ENCODE assay signal across 17 cellular contexts in the genomic region with DNA sequence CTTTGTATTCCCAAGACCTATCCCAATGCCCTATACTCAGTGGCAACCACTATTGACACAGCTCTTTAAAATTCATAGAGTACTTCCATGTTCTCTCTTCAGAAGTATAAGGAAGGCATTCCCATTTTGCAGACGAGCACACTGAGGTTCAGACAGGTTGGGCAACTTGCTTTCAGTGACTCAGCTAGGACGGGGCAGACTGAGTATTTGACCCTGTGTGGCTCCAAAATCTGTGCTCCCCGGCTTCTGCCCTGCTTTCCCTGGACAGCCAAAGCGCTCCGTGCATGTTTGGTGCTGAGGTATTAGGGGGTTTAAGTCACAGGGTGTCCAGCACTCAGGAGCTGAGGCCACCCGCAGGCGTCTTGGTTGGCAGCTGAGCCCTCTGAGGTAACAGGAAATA. TPM values are rescaled to one million over a fixed set of nuclear protein-coding genes. Genes with fewer than 3 reads are reported as not detected.
A peak's percentile ranks its signal among the peaks of the same experiment; 100 is the strongest.
DNase-seq lines count a peak whose midpoint lies in the region; ATAC-seq and TF ChIP-seq lines count a peak whose summit lies in the region.
"Had no signal": no experiment of that assay in that cellular context is flagged by ENCODE, and none has a peak within 500 bp of the region (broad histone marks: within the 10 kb centered on the region; RNA-seq: fewer than 3 reads in every experiment).

No MANE protein-coding gene starts in this region.

- no TSS peak for BruUV-seq in PC-9 (replicated peaks; lab: Mats Ljungman, UMichigan)

- H4K8ac ChIP-seq in trophoblast cell (ENCODE audit: low read depth, low read length): no peak overlapping the region

- H3K4me1 ChIP-seq in GM23338 (ENCODE audit: insufficient read depth) (peaks cover 5% of the 10 kb centered on the region; the same call in 1 of the 2 replicates), PC-9 (replicated peaks; ENCODE audit: insufficient read depth) (peaks cover 58% of the 10 kb centered on the region), trophoblast cell (ENCODE audit: control insufficient read depth in 1 of 2, insufficient read depth in 2 of 2, low read length in 2 of 2) (peaks cover 27 to 41% of the 10 kb centered on the region in 2 experiments), heart left ventricle (no peaks in the 10 kb centered on the region)

- H3K9me3 ChIP-seq in PC-9 (ENCODE audit: insufficient read depth, low read depth): no peaks in the 10 kb centered on the region
- H3K9me3 ChIP-seq in trophoblast cell (ENCODE audit: insufficient read depth, low read depth, low read length): peaks cover 1% of the 10 kb centered on the region
- no peaks in the 10 kb centered on the region for H3K9me3 ChIP-seq in heart left ventricle
- H3K9me3 ChIP-seq: BE2C had no signal

- H3K27me3 Mint-ChIP-seq in GM23338 (ENCODE audit: insufficient read depth, low read depth, poor library complexity) (peaks cover 14% of the 10 kb centered on the region), nephron progenitor cell (ENCODE audit: low read depth, poor library complexity) (peaks cover 11% of the 10 kb centered on the region), T-cell (peaks cover 26 to 30% of the 10 kb centered on the region in 2 donors)

- no peak overlapping the region for H3K9ac ChIP-seq in trophoblast cell (ENCODE audit: low read length)

- no peak overlapping the region for H3K27ac Mint-ChIP-seq in GM23338
- H3K27ac Mint-ChIP-seq in nephron progenitor cell: peak overlapping the region; percentile 80
- no peak overlapping the region for H3K27ac Mint-ChIP-seq in T-cell
- H3K27ac Mint-ChIP-seq: CD14-positive monocyte; CD4-positive, alpha-beta memory T cell; IgD-negative memory B cell had no signal

- no peak overlapping the region for H3K4me2 ChIP-seq in GM23338
- no peak overlapping the region for H3K4me2 ChIP-seq in PC-9
- H3K4me2 ChIP-seq in trophoblast cell (ENCODE audit: low read length): no peak overlapping the region

- CTCF ChIA-PET in PC-9 (lab: Charles Lee): no interaction called here
- CTCF ChIA-PET in T-cell (lab: Charles Lee): no interaction called here

- no peaks in the 10 kb centered on the region; the same call in 2 of the 3 replicates for H3K36me3 Mint-ChIP-seq in GM23338 (ENCODE audit: low read depth)
- no peaks in the 10 kb centered on the region for H3K36me3 Mint-ChIP-seq in nephron progenitor cell (ENCODE audit: low read depth)
- no peaks in the 10 kb centered on the region for H3K36me3 Mint-ChIP-seq in T-cell
- H3K36me3 Mint-ChIP-seq: CD14-positive monocyte; CD4-positive, alpha-beta memory T cell; IgD-negative memory B cell had no signal

- no peaks in the 10 kb centered on the region for H3F3A ChIP-seq in GM23338 (replicated peaks; ENCODE audit: low read depth)
- peaks cover 27% of the 10 kb centered on the region for H3F3A ChIP-seq in PC-9 (ENCODE audit: insufficient read depth, low read depth)

- H3K79me2 ChIP-seq in GM23338 (replicated peaks; ENCODE audit: insufficient read depth): no peaks in the 10 kb centered on the region
- H3K79me2 ChIP-seq in PC-9 (ENCODE audit: low read depth): peaks cover 3% of the 10 kb centered on the region; the same call in 1 of the 2 replicates
- H3K79me2 ChIP-seq in trophoblast cell (ENCODE audit: control insufficient read depth, insufficient read depth, low read length, poor library complexity): no peaks in the 10 kb centered on the region

- H3K27me3 ChIP-seq in GM23338 (ENCODE audit: insufficient read depth) (no peaks in the 10 kb centered on the region), PC-9 (ENCODE audit: insufficient read depth, low read depth) (no peaks in the 10 kb centered on the region), trophoblast cell (ENCODE audit: insufficient read depth, low read length) (no peaks in the 10 kb centered on the region), heart left ventricle (peaks cover 0 to 7% (median 0%) of the 10 kb centered on the region in 9 donors)
- H3K27me3 ChIP-seq: BE2C had no signal

- no peaks in the 10 kb centered on the region for H4K20me1 ChIP-seq in GM23338 (replicated peaks; ENCODE audit: insufficient read depth)
- no peaks in the 10 kb centered on the region for H4K20me1 ChIP-seq in PC-9 (ENCODE audit: insufficient read depth)

- H2BK12ac ChIP-seq in trophoblast cell (ENCODE audit: low read length): peak overlapping the region; percentile 68

- POLR2A ChIA-PET in PC-9 (lab: Charles Lee; ENCODE audit: unreplicated experiment): no interaction called here
- POLR2A ChIA-PET in T-cell (lab: Charles Lee): no interaction called here

- no peak overlapping the region for H3K4ac ChIP-seq in trophoblast cell (ENCODE audit: low read depth, low read length)

- no peak overlapping the region for H2BK5ac ChIP-seq in trophoblast cell (ENCODE audit: low read depth, low read length, poor library complexity)

- H3K4me3 Mint-ChIP-seq in GM23338 (no peak overlapping the region), nephron progenitor cell (no peak overlapping the region), T-cell (no peak overlapping the region)
- H3K4me3 Mint-ChIP-seq: CD14-positive monocyte; CD4-positive, alpha-beta memory T cell had no signal

- H2AK5ac ChIP-seq in trophoblast cell (ENCODE audit: low read length): peak overlapping the region; percentile 24

- intact Hi-C loops in PC-9 (cut with micrococcal nuclease; ENCODE audit: unreplicated experiment) (no loop called here), sciatic nerve (cut with DNase I) (no loop called here), heart left ventricle (cut with DNase I) (no loop called here)

- ATAC-seq in GM23338: no peak
- ATAC-seq in T-cell (replicated peaks in 1 of 4): no peak
- ATAC-seq in sciatic nerve: no peak
- ATAC-seq in heart left ventricle: no peak

- TF ChIP-seq CTCF in GM23338 (conservative IDR thresholded peaks at IDR 0.05; ENCODE audit: low read depth in 2 of 2) (no peak), PC-9 (conservative IDR thresholded peaks at IDR 0.05) (no peak), nephron progenitor cell (IDR thresholded peaks at IDR 0.05) (no peak), heart left ventricle (IDR thresholded peaks at IDR 0.05) (no peak)

- H3K4me3 ChIP-seq in GM23338: no peak overlapping the region
- H3K4me3 ChIP-seq in PC-9: no peak overlapping the region
- H3K4me3 ChIP-seq in trophoblast cell (ENCODE audit: low read depth, low read length): no peak overlapping the region
- no peak overlapping the region for H3K4me3 ChIP-seq in heart left ventricle

- peaks cover 7% of the 10 kb centered on the region for H3K79me1 ChIP-seq in trophoblast cell (ENCODE audit: low read length)

- peak overlapping the region; percentile 28 for H4K91ac ChIP-seq in trophoblast cell (ENCODE audit: low read depth, low read length)

- H4K12ac ChIP-seq in trophoblast cell (ENCODE audit: low read depth, low read length): no peak overlapping the region

- H3K14ac ChIP-seq in trophoblast cell (ENCODE audit: low read length): no peak overlapping the region

- no peak overlapping the region for H3K27ac ChIP-seq in GM23338 (ENCODE audit: low read depth)
- H3K27ac ChIP-seq in PC-9: peak overlapping the region; percentile 25; the same call in 1 of the 2 replicates
- no peak overlapping the region for H3K27ac ChIP-seq in trophoblast cell (ENCODE audit: low read depth, low read length)
- H3K27ac ChIP-seq in heart left ventricle: no peak overlapping the region
- H3K27ac ChIP-seq: HL-60 had no signal

- no peak for TF ChIP-seq POLR2A in heart left ventricle (IDR thresholded peaks at IDR 0.05)

- H3K23ac ChIP-seq in trophoblast cell (ENCODE audit: low read length): no peak overlapping the region

- H3K18ac ChIP-seq in trophoblast cell (ENCODE audit: low read length): no peak overlapping the region

- H3K36me3 ChIP-seq in GM23338 (ENCODE audit: insufficient read depth): no peaks in the 10 kb centered on the region
- H3K36me3 ChIP-seq in PC-9 (ENCODE audit: low read depth): no peaks in the 10 kb centered on the region
- peaks cover 0 to 2% of the 10 kb centered on the region in 2 experiments for H3K36me3 ChIP-seq in trophoblast cell (ENCODE audit: control insufficient read depth in 1 of 2, insufficient read depth in 2 of 2, low read length in 2 of 2)
- no peaks in the 10 kb centered on the region for H3K36me3 ChIP-seq in heart left ventricle
- H3K36me3 ChIP-seq: BE2C had no signal

- H2AFZ ChIP-seq in GM23338: peak overlapping the region; percentile 74
- H2AFZ ChIP-seq in PC-9: no peak overlapping the region
- H2AFZ ChIP-seq in trophoblast cell (ENCODE audit: insufficient read depth, low read length, poor library complexity): no peak overlapping the region

- H3K9me2 ChIP-seq in GM23338 (ENCODE audit: insufficient read depth) (0 out of 2 replicates have a peak, but pooled peaks cover 8% of the 10 kb centered on the region), PC-9 (ENCODE audit: insufficient read depth) (no peaks in the 10 kb centered on the region)

- no peaks in the 10 kb centered on the region; the same call in 2 of the 3 replicates for H3K9me3 Mint-ChIP-seq in GM23338
- H3K9me3 Mint-ChIP-seq in nephron progenitor cell: no peaks in the 10 kb centered on the region
- no peaks in the 10 kb centered on the region for H3K9me3 Mint-ChIP-seq in T-cell
- H3K9me3 Mint-ChIP-seq: CD14-positive monocyte, IgD-negative memory B cell had no signal

- DNase-seq in GM23338 (ENCODE audit: low spot score): no peak
- no peak for DNase-seq in PC-9
- DNase-seq in nephron progenitor cell: no peak
- DNase-seq in trophoblast cell: peak; percentile 54 to 72
- no peak for DNase-seq in T-cell
- no peak for DNase-seq in sciatic nerve (ENCODE audit: low spot score)
- DNase-seq in heart left ventricle: no peak
- DNase-seq: ACHN; BE2C; CD4-positive, alpha-beta memory T cell; DMS79 treated with DMSO at 0.1 percent for 48 hours; GF-D8; HCEC 1CT; KBM-7 had no signal

- peak overlapping the region; percentile 13 for H2BK120ac ChIP-seq in trophoblast cell (ENCODE audit: insufficient read depth, low read length, poor library complexity)

- H3K4me1 Mint-ChIP-seq in GM23338 (peaks cover 25% of the 10 kb centered on the region), nephron progenitor cell (peaks cover 6% of the 10 kb centered on the region), T-cell (no peaks in the 10 kb centered on the region)
- H3K4me1 Mint-ChIP-seq: CD14-positive monocyte; CD4-positive, alpha-beta memory T cell; IgD-negative memory B cell had no signal

- no CpG with 5 or more reads among the region's 7 CpGs for WGBS in trophoblast cell (ENCODE audit: extremely low coverage, insufficient coverage, insufficient read length)
- 81 to 93% (median 86%) methylated on average over 7 of the region's 7 CpGs for WGBS in heart left ventricle, 4 donors

TF ChIP-seq in GM23338, 12 proteins besides CTCF, POLR2A, EP300 and RAD21 (continues in another document):
- TF ChIP-seq EZH2phosphoT487 (IDR thresholded peaks at IDR 0.05; ENCODE audit: unreplicated experiment): no peak
- no peak for TF ChIP-seq ZNF114 (CRISPR knock-in tag; IDR thresholded peaks at IDR 0.05)

RNA-seq across cellular contexts. Expression of gene CEMIP, which starts 59.5 kb away (rescaled TPM):
- 2.1 and 4.1 TPM in 2 replicates for total RNA-seq in GM23338 (2014; rRNA removed; shearing (Covaris generic))
- 0.27 and 0.33 TPM in 2 replicates for polyA plus RNA-seq in GM23338 (2016; fragmentation: Nextera tagmentation; extraction: Ambion mirVana)
- 0.58 and 0.61 TPM in 2 replicates for total RNA-seq in PC-9 (2021)
- polyA plus RNA-seq in trophoblast cell (2013): 7.4 and 7.5 TPM in 2 replicates
- 1 to 10 TPM in 2 of 5 donors, under 1 TPM in 1, not detected in 2; 0.63 to 1.2 (median 1.2) TPM for total RNA-seq in T-cell
- 9.9 TPM for total RNA-seq in sciatic nerve
- 1 to 10 TPM in 2 of 9 donors, under 1 TPM in 7; 0.04 to 9.6 (median 0.23) TPM for total RNA-seq in heart left ventricle
- polyA plus RNA-seq in heart left ventricle: under 1 TPM; 0.08 to 0.19 TPM
- polyA plus RNA-seq: CD14-positive monocyte, IgD-negative memory B cell had no signal

Comparison
In these comparisons a context has a peak if more than half of its experiments do, and no peak if none do; other contexts are left out.
1. DNase-seq: peak in trophoblast cell (2 of 2); none in GM23338 (single experiment), PC-9 (0 of 2), nephron progenitor cell (single experiment), T-cell (0 of 34), sciatic nerve (single experiment) and heart left ventricle (0 of 5).